ENCODE assay signal across 9 cellular contexts in the genomic region with DNA sequence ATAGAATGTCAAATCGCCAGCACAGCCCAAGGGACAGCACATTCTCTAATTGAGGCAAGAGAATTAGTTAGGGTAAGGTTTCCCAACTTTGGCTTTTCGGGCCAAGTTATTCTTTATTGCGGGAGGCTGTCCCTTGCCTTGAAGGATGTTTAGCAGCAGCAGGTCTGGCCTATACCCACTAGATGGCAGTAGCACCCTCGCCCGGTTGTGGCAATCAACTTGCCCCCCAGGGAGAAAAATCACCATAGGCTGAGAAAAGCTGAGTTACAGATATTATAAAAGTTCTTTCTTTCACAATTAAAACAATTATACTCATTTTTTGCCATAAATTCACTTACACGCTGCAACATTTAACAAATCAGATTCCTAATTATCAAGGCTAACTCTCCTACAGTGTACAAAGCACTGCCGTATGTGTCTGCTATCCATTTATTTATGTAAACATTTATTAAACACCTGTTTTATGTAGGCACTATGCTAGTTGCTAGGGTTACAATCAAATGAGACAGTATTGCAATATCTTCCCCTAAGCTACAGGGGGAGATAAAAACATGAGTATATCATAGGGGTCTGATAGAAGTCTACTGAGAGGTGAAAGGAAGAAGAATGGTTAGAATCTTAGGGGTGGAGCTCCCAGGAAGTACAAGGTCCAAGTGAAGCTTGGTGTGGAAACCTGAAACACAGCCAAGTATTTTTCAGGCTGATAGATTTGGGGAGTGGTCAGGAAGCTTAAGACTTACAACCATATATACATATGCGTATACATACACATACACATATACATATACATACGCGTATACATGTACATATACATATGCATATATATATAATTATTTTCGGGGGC.
DNase-seq lines count a peak whose midpoint lies in the region; ATAC-seq, FAIRE-seq and TF ChIP-seq lines count a peak whose summit lies in the region.
"Had no signal": no experiment of that assay in that cellular context is flagged by ENCODE, and none has a peak within 500 bp of the region (broad histone marks: within the 10 kb centered on the region; RNA-seq: fewer than 3 reads in every experiment).

No MANE protein-coding gene starts in this region.

- H3K9me3 ChIP-seq in Loucy (ENCODE audit: insufficient read depth, low read depth, low read length) (no peaks in the 10 kb centered on the region), pancreas (no peaks in the 10 kb centered on the region)

- no peak overlapping the region for H3K4me2 ChIP-seq in Loucy (ENCODE audit: low read depth, low read length, poor library complexity, severe bottlenecking)

- whole genome bisulfite sequencing in pancreas, 2 donors: 57 to 63% methylated on average over 11 of the region's 11 CpGs

- CTCF ChIA-PET in activated naive CD4-positive, alpha-beta T cell treated with anti-CD3 and anti-CD28 coated beads, Interleukin-2, amount 10 ng/mL, durations not matched to agents 7 days and 5 days (lab: Charles Lee): interaction anchor here (1.1 to 1.3 kb wide), 3 partner anchors 87 to 830 kb away, joined by 3 read pairs; no protein-coding TSS in a partner anchor

- ATAC-seq in GM21576 (IDR thresholded peaks at IDR 0.05; ENCODE audit: unreplicated experiment) (peak; percentile 61), pancreas (peak in 3 of 4 donors; percentile 55 to 70 (median 58))

- H3K9me3 Mint-ChIP-seq in activated naive CD4-positive, alpha-beta T cell treated with anti-CD3 and anti-CD28 coated beads, Interleukin-2, amount 10 ng/mL, durations not matched to agents 7 days and 5 days: no peaks in the 10 kb centered on the region

- H3K4me1 Mint-ChIP-seq in activated naive CD4-positive, alpha-beta T cell treated with anti-CD3 and anti-CD28 coated beads, Interleukin-2, amount 10 ng/mL, durations not matched to agents 7 days and 5 days: no peaks in the 10 kb centered on the region

- H3K27me3 Mint-ChIP-seq in activated naive CD4-positive, alpha-beta T cell treated with anti-CD3 and anti-CD28 coated beads, Interleukin-2, amount 10 ng/mL, durations not matched to agents 7 days and 5 days: no peaks in the 10 kb centered on the region

- TF ChIP-seq CTCF in Loucy (conservative IDR thresholded peaks at IDR 0.05; ENCODE audit: low read length) (peak; percentile 95), choroid plexus epithelial cell (conservative IDR thresholded peaks at IDR 0.05; ENCODE audit: low read depth, low read length) (peak; percentile 70), pancreas (IDR thresholded peaks at IDR 0.05) (peak in 3 of 4 donors; percentile 13 to 42 (median 32))

- peaks cover 8% of the 10 kb centered on the region for H3K4me1 ChIP-seq in Loucy (ENCODE audit: insufficient read depth, low read length, poor library complexity, severe bottlenecking)
- no peaks in the 10 kb centered on the region for H3K4me1 ChIP-seq in pancreas

- H3K27ac ChIP-seq in pancreas: no peak overlapping the region
- H3K27ac ChIP-seq: skin epidermis had no signal

- DNase-seq in NCI-H2171 treated with DMSO at 0.1 percent for 48 hours (lab: John Stamatoyannopoulos, UW) (peak; percentile 13), NCI-H2171 (lab: John Stamatoyannopoulos, UW) (no peak), choroid plexus epithelial cell (ENCODE audit: low read depth) (peak; percentile 26), pancreas (peak in 1 of 6 donors; percentile 13), NCI-H187 (lab: John Stamatoyannopoulos, UW) (no peak)
- DNase-seq in activated naive CD4-positive, alpha-beta T cell treated with anti-CD3 and anti-CD28 coated beads, Interleukin-2, amount 10 ng/mL, durations not matched to agents 7 days and 5 days: no peak

- no peaks in the 10 kb centered on the region for H3K27me3 ChIP-seq in Loucy (ENCODE audit: insufficient read depth, low read length, poor library complexity, severe bottlenecking)
- no peaks in the 10 kb centered on the region for H3K27me3 ChIP-seq in pancreas

- H3K4me3 ChIP-seq in Loucy (ENCODE audit: low read length, poor library complexity, severe bottlenecking) (no peak overlapping the region), choroid plexus epithelial cell (ENCODE audit: low read depth, low read length) (no peak overlapping the region), pancreas (no peak overlapping the region)
- H3K4me3 ChIP-seq: skin epidermis had no signal

- H2AFZ ChIP-seq in Loucy (ENCODE audit: low read length): no peak overlapping the region

- H3K36me3 Mint-ChIP-seq in activated naive CD4-positive, alpha-beta T cell treated with anti-CD3 and anti-CD28 coated beads, Interleukin-2, amount 10 ng/mL, durations not matched to agents 7 days and 5 days: no peaks in the 10 kb centered on the region

- H3K4me3 Mint-ChIP-seq in activated naive CD4-positive, alpha-beta T cell treated with anti-CD3 and anti-CD28 coated beads, Interleukin-2, amount 10 ng/mL, durations not matched to agents 7 days and 5 days: no peak overlapping the region

- H3K27ac Mint-ChIP-seq in activated naive CD4-positive, alpha-beta T cell treated with anti-CD3 and anti-CD28 coated beads, Interleukin-2, amount 10 ng/mL, durations not matched to agents 7 days and 5 days: no peak overlapping the region

- H3K79me2 ChIP-seq in Loucy (ENCODE audit: insufficient read depth, low read length): no peaks in the 10 kb centered on the region

- no peak overlapping the region for H3K9ac ChIP-seq in Loucy (ENCODE audit: low read depth, low read length, poor library complexity, severe bottlenecking)

- no peaks in the 10 kb centered on the region for H3K36me3 ChIP-seq in Loucy (ENCODE audit: insufficient read depth, low read length)
- no peaks in the 10 kb centered on the region for H3K36me3 ChIP-seq in pancreas

- H3F3A ChIP-seq in Loucy (ENCODE audit: low read depth): no peaks in the 10 kb centered on the region

- no peaks in the 10 kb centered on the region for H3K9me2 ChIP-seq in Loucy (replicated peaks; ENCODE audit: low read depth, low read length)

- no peaks in the 10 kb centered on the region for H4K20me1 ChIP-seq in Loucy (ENCODE audit: insufficient read depth, low read length, poor library complexity, severe bottlenecking)

- intact Hi-C loops in pancreas (cut with DNase I): no loop called here

- FAIRE-seq in pancreas (lab: Jason Lieb, UNC): no peak

Comparison
In these comparisons a context has a peak if more than half of its experiments do, and no peak if none do; other contexts are left out.
1. DNase-seq: peak in NCI-H2171 treated with DMSO at 0.1 percent for 48 hours (single experiment) and choroid plexus epithelial cell (single experiment); none in NCI-H2171 (single experiment), NCI-H187 (0 of 2) and activated naive CD4-positive, alpha-beta T cell treated with anti-CD3 and anti-CD28 coated beads, Interleukin-2, amount 10 ng/mL, durations not matched to agents 7 days and 5 days (single experiment).
2. CTCF ChIP-seq: peak in every context shown above with its lines; median percentile 95 in Loucy; 70 in choroid plexus epithelial cell; 32 in pancreas.